In the genomic region with DNA sequence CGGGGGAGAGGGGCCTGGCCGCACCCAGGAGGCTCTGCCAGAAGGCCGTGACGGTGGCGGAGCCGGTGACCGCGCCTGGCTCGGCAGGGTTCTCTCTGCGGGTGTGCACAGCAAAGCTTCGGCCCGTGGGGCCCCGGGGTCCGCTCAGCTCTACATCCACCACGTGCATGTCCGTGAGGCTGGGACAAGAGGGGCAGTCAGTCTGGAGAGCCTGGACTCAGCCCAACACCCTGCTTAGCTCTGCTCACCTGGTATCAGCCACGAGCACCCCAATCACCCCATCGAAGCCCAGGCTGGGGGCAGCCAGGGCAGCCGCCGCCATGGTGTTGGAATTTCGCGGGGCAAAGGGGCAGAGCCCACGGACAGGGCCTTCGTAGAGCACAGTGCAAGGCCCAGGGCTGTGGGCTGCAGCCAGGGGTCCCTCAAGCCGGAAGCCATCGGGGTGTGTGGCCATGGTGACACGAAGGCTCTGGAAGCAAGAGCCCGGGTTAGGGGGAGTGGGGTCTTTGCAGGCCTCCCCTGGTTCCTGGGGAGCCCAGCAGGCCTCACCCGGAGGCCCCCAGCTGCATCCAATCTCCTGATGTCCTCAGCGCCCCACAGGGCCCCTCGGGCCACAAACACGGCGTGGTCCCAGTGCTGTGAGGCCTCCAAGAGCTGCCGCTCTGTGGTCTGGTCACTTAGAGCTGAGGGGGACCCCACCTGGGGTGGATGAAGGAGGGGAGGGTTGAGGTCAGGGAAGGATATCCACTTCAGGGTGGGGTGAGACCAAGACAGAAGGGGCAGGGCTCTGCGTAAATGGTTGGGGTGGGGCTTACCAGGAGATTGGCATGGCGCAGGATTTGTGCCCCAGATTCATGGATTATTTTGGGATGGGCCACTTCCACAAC, we compare ENCODE assay signal across 7 cellular contexts. TPM values are rescaled to one million over a fixed set of nuclear protein-coding genes. Genes with fewer than 3 reads are reported as not detected.
A peak's percentile ranks its signal among the peaks of the same experiment; 100 is the strongest.
DNase-seq lines count a peak whose midpoint lies in the region; ATAC-seq and TF ChIP-seq lines count a peak whose summit lies in the region.
"Had no signal": no experiment of that assay in that cellular context is flagged by ENCODE, and none has a peak within 500 bp of the region (broad histone marks: within the 10 kb centered on the region; RNA-seq: fewer than 3 reads in every experiment).

No MANE protein-coding gene starts in this region.

- H3K9me2 ChIP-seq in hepatocyte (replicated peaks; ENCODE audit: insufficient read depth): no peaks in the 10 kb centered on the region

- CTCF ChIA-PET in A673 (lab: Charles Lee): interaction anchor here (0.8 kb wide), 1 partner anchor 44 kb away, joined by 3 read pairs; no protein-coding TSS in a partner anchor

- H4K20me1 ChIP-seq in OCI-LY3 (ENCODE audit: insufficient read depth, low read length) (no peaks in the 10 kb centered on the region), hepatocyte (ENCODE audit: insufficient read depth, poor library complexity, severe bottlenecking) (no peaks in the 10 kb centered on the region)

- H2AFZ ChIP-seq in OCI-LY3 (ENCODE audit: low read depth, low read length): no peak overlapping the region
- peak overlapping the region; percentile 47 for H2AFZ ChIP-seq in hepatocyte

- BruUV-seq in A673 (replicated peaks; lab: Mats Ljungman, UMichigan): no TSS peak

- peak overlapping the region; percentile 89; the same call in 1 of the 2 replicates for H3K9ac ChIP-seq in OCI-LY3 (ENCODE audit: low read length)

- H3K36me3 ChIP-seq in A673 (ENCODE audit: insufficient read depth, low read length, poor library complexity, severe bottlenecking) (no peaks in the 10 kb centered on the region), OCI-LY3 (replicated peaks; ENCODE audit: low read depth, low read length) (no peaks in the 10 kb centered on the region), hepatocyte (replicated peaks; ENCODE audit: insufficient read depth, low read depth) (no peaks in the 10 kb centered on the region)

- WGBS in hepatocyte (ENCODE audit: low lambda C conversion rate, missing lambda C conversion rate): 95% methylated on average over 34 of the region's 36 CpGs

- ATAC-seq in HG02870 (IDR thresholded peaks at IDR 0.05; ENCODE audit: unreplicated experiment): no peak

- POLR2A ChIA-PET in A673 (lab: Charles Lee; ENCODE audit: low non-redundant PET): interaction anchor here (0.6 kb wide), 1 partner anchor 61 kb away, joined by 3 read pairs; no protein-coding TSS in a partner anchor

- H3K9me3 ChIP-seq in A673 (ENCODE audit: low read depth, low read length, poor library complexity, severe bottlenecking): no peaks in the 10 kb centered on the region
- H3K9me3 ChIP-seq in OCI-LY3 (ENCODE audit: insufficient read depth, low read length): no peaks in the 10 kb centered on the region
- no peaks in the 10 kb centered on the region for H3K9me3 ChIP-seq in hepatocyte (ENCODE audit: low read depth)

- H3K27ac ChIP-seq in A673 (ENCODE audit: low read depth, low read length, poor library complexity, severe bottlenecking): peak overlapping the region; percentile 90
- no peak overlapping the region for H3K27ac ChIP-seq in OCI-LY3 (ENCODE audit: low read length)
- H3K27ac ChIP-seq in hepatocyte: peak overlapping the region; percentile 76

- no peaks in the 10 kb centered on the region; the same call in 1 of the 2 replicates for H3K79me2 ChIP-seq in OCI-LY3 (ENCODE audit: low read length)
- H3K79me2 ChIP-seq in hepatocyte: no peaks in the 10 kb centered on the region

- intact Hi-C loops in A673 (cut with micrococcal nuclease; ENCODE audit: unreplicated experiment): loop anchor here (5.0 kb wide), 1 partner anchor 135 kb away; a partner anchor contains a TSS

- H3K4me3 ChIP-seq in A673 (ENCODE audit: low read depth, low read length, poor library complexity, severe bottlenecking) (peak overlapping the region; percentile 63), OCI-LY3 (ENCODE audit: low read length) (peak overlapping the region; percentile 93), hepatocyte (no peak overlapping the region)

- H3K4me2 ChIP-seq in OCI-LY3 (ENCODE audit: low read length): peak overlapping the region; percentile 79
- peak overlapping the region; percentile 75 for H3K4me2 ChIP-seq in hepatocyte

- TF ChIP-seq CTCF in A673 (conservative IDR thresholded peaks at IDR 0.05; ENCODE audit: low read depth, low read length) (no peak), OCI-LY3 (IDR thresholded peaks at IDR 0.05; ENCODE audit: low read depth, low read length) (no peak), hepatocyte (IDR thresholded peaks at IDR 0.05; ENCODE audit: poor library complexity) (no peak)

- H3K27me3 ChIP-seq in A673 (replicated peaks; ENCODE audit: insufficient read depth, low read depth, low read length, poor library complexity) (no peaks in the 10 kb centered on the region), OCI-LY3 (ENCODE audit: low read depth, low read length) (no peaks in the 10 kb centered on the region), hepatocyte (no peaks in the 10 kb centered on the region)

- H3K4me1 ChIP-seq in A673 (ENCODE audit: insufficient read depth, low read length, poor library complexity, severe bottlenecking) (peaks cover 6% of the 10 kb centered on the region), OCI-LY3 (ENCODE audit: low read length) (peaks cover 10% of the 10 kb centered on the region), hepatocyte (ENCODE audit: insufficient read depth) (peaks cover 5% of the 10 kb centered on the region)

- DNase-seq in A673 (ENCODE audit: low spot score) (no peak), hepatocyte (ENCODE audit: low spot score) (peak; percentile 8), NAMALWA (ENCODE audit: low spot score) (no peak), NCI-H1694 treated with DMSO at 0.1 percent for 48 hours (lab: John Stamatoyannopoulos, UW) (no peak)

RNA-seq across cellular contexts. Expression of a gene that starts 1.4 kb away (rescaled TPM):
- total RNA-seq in A673 (2021) (0.45 TPM in 1 of 2 replicates, not detected in the other), hepatocyte (9.0 and 9.2 TPM in 2 replicates)
- polyA plus RNA-seq in hepatocyte: 5.2 and 7.4 TPM in 2 replicates
- total RNA-seq: left colon had no signal

RNA-seq across cellular contexts. Expression of a gene that starts 1.4 kb away (rescaled TPM):
- total RNA-seq in A673 (2021) (26.8 and 31.9 TPM in 2 replicates), hepatocyte (19.0 and 28.1 TPM in 2 replicates)
- polyA plus RNA-seq in hepatocyte: 81.8 and 82.9 TPM in 2 replicates

RNA-seq across cellular contexts. Expression of a gene that starts 35.7 kb away (rescaled TPM):
- total RNA-seq in A673 (2021) (0.59 and 0.84 TPM in 2 replicates), hepatocyte (2.7 and 5.0 TPM in 2 replicates)
- 10.4 and 11.5 TPM in 2 replicates for polyA plus RNA-seq in hepatocyte

RNA-seq across cellular contexts. Expression of a gene that starts 36.0 kb away (rescaled TPM):
- total RNA-seq in A673 (2021) (99.2 and 108 TPM in 2 replicates), hepatocyte (147 and 160 TPM in 2 replicates)
- polyA plus RNA-seq in hepatocyte: 31.3 and 35.6 TPM in 2 replicates

RNA-seq across cellular contexts. Expression of a gene that starts 55.9 kb away (rescaled TPM):
- total RNA-seq in A673 (2021): 23.1 and 24.9 TPM in 2 replicates
- 6.0 and 7.7 TPM in 2 replicates for total RNA-seq in hepatocyte
- 1.8 and 2.1 TPM in 2 replicates for polyA plus RNA-seq in hepatocyte
